ENCODE assay signal across 10 cellular contexts in genomic region chr19:13906910-13907309, GRCh38. TPM values are rescaled to one million over a fixed set of nuclear protein-coding genes. Genes with fewer than 3 reads are reported as not detected.
DNase-seq lines count a peak whose midpoint lies in the region; ATAC-seq and TF ChIP-seq lines count a peak whose summit lies in the region.
"Had no signal": no experiment of that assay in that cellular context is flagged by ENCODE, and none has a peak within 500 bp of the region (broad histone marks: within the 10 kb centered on the region; RNA-seq: fewer than 3 reads in every experiment).

No MANE protein-coding gene starts in this region.

- H3K36me3 Mint-ChIP-seq in GM23338 (ENCODE audit: low read depth): peaks cover 14% of the 10 kb centered on the region
- H3K36me3 Mint-ChIP-seq in glutamatergic neuron (ENCODE audit: unreplicated experiment): no peaks in the 10 kb centered on the region

- H4K20me1 ChIP-seq in GM23338 (replicated peaks; ENCODE audit: insufficient read depth): no peaks in the 10 kb centered on the region

- no peaks in the 10 kb centered on the region for H3K36me3 ChIP-seq in GM23338 (ENCODE audit: insufficient read depth)
- peaks cover 11% of the 10 kb centered on the region for H3K36me3 ChIP-seq in WERI-Rb-1

- DNase-seq in GM23338 (ENCODE audit: low spot score) (no peak), WERI-Rb-1 (no peak), glutamatergic neuron (no peak), NCI-H524 (lab: John Stamatoyannopoulos, UW) (no peak), NOMO-1 treated with dmso at 0.1 percent for 144 hours (lab: John Stamatoyannopoulos, UW; ENCODE audit: unreplicated experiment) (no peak), NCI-H2227 (lab: John Stamatoyannopoulos, UW; ENCODE audit: unreplicated experiment) (no peak)
- DNase-seq: HCEC 1CT, midbrain had no signal

- H3K9me3 Mint-ChIP-seq in GM23338 (peaks cover 4% of the 10 kb centered on the region; the same call in 2 of the 3 replicates), glutamatergic neuron (ENCODE audit: unreplicated experiment) (peaks cover 7% of the 10 kb centered on the region)

- no peak overlapping the region for H3K27ac ChIP-seq in GM23338 (ENCODE audit: low read depth)
- H3K27ac ChIP-seq in WERI-Rb-1: no peak overlapping the region
- H3K27ac ChIP-seq in skin epidermis: peak overlapping the region in 12 of 21 experiments; percentile 81 to 95 (median 94)

- H3K9me3 ChIP-seq in WERI-Rb-1 (ENCODE audit: severe bottlenecking): peaks cover 5% of the 10 kb centered on the region

- H3K27ac Mint-ChIP-seq in GM23338 (no peak overlapping the region), glutamatergic neuron (ENCODE audit: unreplicated experiment) (no peak overlapping the region)

- H3K27me3 Mint-ChIP-seq in GM23338 (ENCODE audit: insufficient read depth, low read depth, poor library complexity) (peaks cover 25% of the 10 kb centered on the region), glutamatergic neuron (ENCODE audit: unreplicated experiment) (no peaks in the 10 kb centered on the region)

- peak overlapping the region; percentile 88 for H3K4me2 ChIP-seq in GM23338

- TF ChIP-seq CTCF in GM23338 (conservative IDR thresholded peaks at IDR 0.05; ENCODE audit: low read depth in 2 of 2) (no peak), WERI-Rb-1 (IDR thresholded peaks at IDR 0.05; ENCODE audit: low read depth, low read length) (no peak), glutamatergic neuron (IDR thresholded peaks at IDR 0.05; ENCODE audit: partially characterized antibody, unreplicated experiment) (no peak)

- H3K9me2 ChIP-seq in GM23338 (ENCODE audit: insufficient read depth): no peaks in the 10 kb centered on the region

- peak overlapping the region; percentile 89 for H3K4me3 ChIP-seq in GM23338
- peak overlapping the region; percentile 83 for H3K4me3 ChIP-seq in WERI-Rb-1 (ENCODE audit: low read depth, low read length)
- H3K4me3 ChIP-seq in skin epidermis: peak overlapping the region; percentile 59 to 98 (median 84)

- no peak overlapping the region for H2AFZ ChIP-seq in GM23338

- peaks cover 5% of the 10 kb centered on the region; the same call in 2 of the 3 replicates for H3K4me1 Mint-ChIP-seq in GM23338
- no peaks in the 10 kb centered on the region for H3K4me1 Mint-ChIP-seq in glutamatergic neuron (ENCODE audit: low read depth, unreplicated experiment)

- H3K27me3 ChIP-seq in GM23338 (ENCODE audit: insufficient read depth) (peaks cover 10% of the 10 kb centered on the region; the same call in 1 of the 2 replicates), WERI-Rb-1 (ENCODE audit: insufficient read depth, low read depth, severe bottlenecking) (no peaks in the 10 kb centered on the region)

- no peaks in the 10 kb centered on the region for H3F3A ChIP-seq in GM23338 (replicated peaks; ENCODE audit: low read depth)

- H3K79me2 ChIP-seq in GM23338 (replicated peaks; ENCODE audit: insufficient read depth): peaks cover 4% of the 10 kb centered on the region; the same call in 1 of the 2 replicates

- H3K4me3 Mint-ChIP-seq in GM23338 (peak overlapping the region; percentile 83), glutamatergic neuron (ENCODE audit: unreplicated experiment) (peak overlapping the region; percentile 79)

- H3K4me1 ChIP-seq in GM23338 (ENCODE audit: insufficient read depth): 0 out of 2 replicates have a peak, but pooled peaks cover 5% of the 10 kb centered on the region

- ATAC-seq in GM23338 (no peak), GM19467 (IDR thresholded peaks at IDR 0.05; ENCODE audit: unreplicated experiment) (no peak)

TF ChIP-seq in GM23338, 12 proteins besides CTCF, POLR2A, EP300 and RAD21:
- TF ChIP-seq POLR2AphosphoS5 (IDR thresholded peaks at IDR 0.05; ENCODE audit: low read depth): no peak
- no peak for TF ChIP-seq STAT1 (IDR thresholded peaks at IDR 0.05; ENCODE audit: unreplicated experiment)
- TF ChIP-seq JUNB (IDR thresholded peaks at IDR 0.05; ENCODE audit: unreplicated experiment): no peak

RNA-seq across cellular contexts. Expression of gene CC2D1A, which starts 0.9 kb away (rescaled TPM):
- total RNA-seq in GM23338 (2014; rRNA removed; shearing (Covaris generic)): 27.3 and 39.7 TPM in 2 replicates
- polyA plus RNA-seq in GM23338 (2016; fragmentation: Nextera tagmentation; extraction: Ambion mirVana): 21.7 and 23.1 TPM in 2 replicates
- 56.3 TPM for total RNA-seq in glutamatergic neuron (ENCODE audit: unreplicated experiment)

RNA-seq across cellular contexts. Expression of gene BRME1, which starts 1.0 kb away (rescaled TPM):
- 3.7 and 4.0 TPM in 2 replicates for total RNA-seq in GM23338 (2014; rRNA removed; shearing (Covaris generic))
- polyA plus RNA-seq in GM23338 (2016; fragmentation: Nextera tagmentation; extraction: Ambion mirVana): 3.9 and 4.7 TPM in 2 replicates
- total RNA-seq in glutamatergic neuron (ENCODE audit: unreplicated experiment): 4.6 TPM

RNA-seq across cellular contexts. Expression of gene NANOS3, which starts 30.0 kb away (rescaled TPM):
- total RNA-seq in GM23338 (2014; rRNA removed; shearing (Covaris generic)): not detected in 2 replicates
- not detected in 2 replicates for polyA plus RNA-seq in GM23338 (2016; fragmentation: Nextera tagmentation; extraction: Ambion mirVana)
- total RNA-seq in glutamatergic neuron (ENCODE audit: unreplicated experiment): not detected

RNA-seq across cellular contexts. Expression of gene PODNL1, which starts 31.3 kb away (rescaled TPM):
- total RNA-seq in GM23338 (2014; rRNA removed; shearing (Covaris generic)): 0.24 TPM in 1 of 2 replicates, not detected in the other
- 1.3 TPM in 1 of 2 replicates, not detected in the other for polyA plus RNA-seq in GM23338 (2016; fragmentation: Nextera tagmentation; extraction: Ambion mirVana)
- total RNA-seq in glutamatergic neuron (ENCODE audit: unreplicated experiment): 8.9 TPM

RNA-seq across cellular contexts. Expression of gene DCAF15, which starts 45.4 kb away (rescaled TPM):
- total RNA-seq in GM23338 (2014; rRNA removed; shearing (Covaris generic)): 74.8 and 81.3 TPM in 2 replicates
- polyA plus RNA-seq in GM23338 (2016; fragmentation: Nextera tagmentation; extraction: Ambion mirVana): 39.5 and 41.6 TPM in 2 replicates
- total RNA-seq in glutamatergic neuron (ENCODE audit: unreplicated experiment): 84.4 TPM

Comparison
In these comparisons a context has a peak if more than half of its experiments do, and no peak if none do; other contexts are left out.
1. H3K27ac ChIP-seq: peak in skin epidermis (12 of 21); none in GM23338 (single experiment) and WERI-Rb-1 (single experiment).
2. Peak in every context shown above with its lines, with median percentiles within 50 percentile points of each other: H3K4me3 ChIP-seq.